In the genomic region with DNA sequence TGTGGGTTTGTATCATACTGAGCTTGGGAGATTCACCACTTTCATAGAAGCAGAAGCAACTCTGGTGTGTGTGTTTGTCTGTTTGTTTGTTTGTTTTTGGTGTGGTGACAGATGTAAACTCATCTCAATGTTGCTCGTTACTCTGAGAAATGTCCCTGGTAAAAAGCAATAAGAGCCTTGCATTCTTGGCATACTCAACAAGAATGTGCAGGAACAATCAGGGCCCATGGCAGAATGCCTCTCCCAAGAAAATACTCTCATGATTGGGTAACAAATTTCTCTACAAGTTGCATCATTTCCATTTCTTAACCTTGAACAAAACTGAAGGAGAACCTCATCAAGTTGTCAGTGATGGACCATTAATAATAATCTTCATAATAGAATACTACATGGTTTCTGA, we compare ENCODE assay signal across 26 cellular contexts. TPM values are rescaled to one million over a fixed set of nuclear protein-coding genes. Genes with fewer than 3 reads are reported as not detected.
DNase-seq lines count a peak whose midpoint lies in the region; ATAC-seq, FAIRE-seq and TF ChIP-seq lines count a peak whose summit lies in the region.
"Had no signal": no experiment of that assay in that cellular context is flagged by ENCODE, and none has a peak within 500 bp of the region (broad histone marks: within the 10 kb centered on the region; RNA-seq: fewer than 3 reads in every experiment).

No MANE protein-coding gene starts in this region.

- H4K8ac ChIP-seq in trophoblast cell (ENCODE audit: low read depth, low read length) = no peak overlapping the region

- no peaks in the 10 kb centered on the region for H3K79me2 ChIP-seq in GM23338 (replicated peaks; ENCODE audit: insufficient read depth)
- H3K79me2 ChIP-seq in trophoblast cell (ENCODE audit: control insufficient read depth, insufficient read depth, low read length, poor library complexity) = no peaks in the 10 kb centered on the region

- H2BK120ac ChIP-seq in trophoblast cell (ENCODE audit: insufficient read depth, low read length, poor library complexity) = no peak overlapping the region

- no peaks in the 10 kb centered on the region for H3K9me3 ChIP-seq in trophoblast cell (ENCODE audit: insufficient read depth, low read depth, low read length)

- H3K27ac ChIP-seq in GM23338 (ENCODE audit: low read depth) (no peak overlapping the region), trophoblast cell (ENCODE audit: low read depth, low read length) (no peak overlapping the region)
- H3K27ac ChIP-seq: C4-2B, RWPE1 had no signal

- H3K9me3 Mint-ChIP-seq in GM23338 = peaks cover 4% of the 10 kb centered on the region; the same call in 1 of the 3 replicates
- H3K9me3 Mint-ChIP-seq: CD8-positive, alpha-beta memory T cell had no signal

- H3K9ac ChIP-seq in trophoblast cell (ENCODE audit: low read length) = no peak overlapping the region

- H3K79me1 ChIP-seq in trophoblast cell (ENCODE audit: low read length) = no peaks in the 10 kb centered on the region

- H4K20me1 ChIP-seq in GM23338 (replicated peaks; ENCODE audit: insufficient read depth) = no peaks in the 10 kb centered on the region

- no peak overlapping the region for H3K18ac ChIP-seq in trophoblast cell (ENCODE audit: low read length)

- no peak overlapping the region for H3K4me3 ChIP-seq in GM23338
- H3K4me3 ChIP-seq in bronchial epithelial cell (ENCODE audit: low read depth, low read length) = no peak overlapping the region
- H3K4me3 ChIP-seq in trophoblast cell (ENCODE audit: low read depth, low read length) = no peak overlapping the region

- H3K9me2 ChIP-seq in GM23338 (ENCODE audit: insufficient read depth) = no peaks in the 10 kb centered on the region

- no peaks in the 10 kb centered on the region for H3K36me3 Mint-ChIP-seq in GM23338 (ENCODE audit: low read depth)
- H3K36me3 Mint-ChIP-seq: CD8-positive, alpha-beta memory T cell had no signal

- no peak overlapping the region for H3K27ac Mint-ChIP-seq in GM23338
- H3K27ac Mint-ChIP-seq: CD8-positive, alpha-beta memory T cell had no signal

- H2AK5ac ChIP-seq in trophoblast cell (ENCODE audit: low read length) = no peak overlapping the region

- WGBS in trophoblast cell (ENCODE audit: extremely low coverage, insufficient coverage, insufficient read length) = no CpG with 5 or more reads among the region's 1 CpG

- peaks cover 5% of the 10 kb centered on the region; the same call in 2 of the 3 replicates for H3K4me1 Mint-ChIP-seq in GM23338

- TF ChIP-seq CTCF in GM23338 (conservative IDR thresholded peaks at IDR 0.05; ENCODE audit: low read depth in 2 of 2) = no peak
- TF ChIP-seq CTCF in bronchial epithelial cell (IDR thresholded peaks at IDR 0.05; ENCODE audit: insufficient read depth, low read length, severe bottlenecking) = no peak

- no peak overlapping the region for H3K4me3 Mint-ChIP-seq in GM23338
- H3K4me3 Mint-ChIP-seq: CD8-positive, alpha-beta memory T cell had no signal

- no peak overlapping the region for H3K23ac ChIP-seq in trophoblast cell (ENCODE audit: low read length)

- H4K12ac ChIP-seq in trophoblast cell (ENCODE audit: low read depth, low read length) = no peak overlapping the region

- H3K4me1 ChIP-seq in GM23338 (ENCODE audit: insufficient read depth) (0 out of 2 replicates have a peak, but pooled peaks cover 5% of the 10 kb centered on the region), trophoblast cell (ENCODE audit: control insufficient read depth in 1 of 2, insufficient read depth in 2 of 2, low read length in 2 of 2) (peaks cover 2 to 3% of the 10 kb centered on the region in 2 experiments)

- no peak overlapping the region for H2BK12ac ChIP-seq in trophoblast cell (ENCODE audit: low read length)

- peaks cover 2% of the 10 kb centered on the region for H3K27me3 Mint-ChIP-seq in GM23338 (ENCODE audit: insufficient read depth, low read depth, poor library complexity)

- no peak overlapping the region for H2BK5ac ChIP-seq in trophoblast cell (ENCODE audit: low read depth, low read length, poor library complexity)

- no peak overlapping the region for H2AFZ ChIP-seq in GM23338
- no peak overlapping the region for H2AFZ ChIP-seq in trophoblast cell (ENCODE audit: insufficient read depth, low read length, poor library complexity)

- H3K36me3 ChIP-seq in GM23338 (ENCODE audit: insufficient read depth) = no peaks in the 10 kb centered on the region
- no peaks in the 10 kb centered on the region for H3K36me3 ChIP-seq in bronchial epithelial cell (ENCODE audit: control insufficient read depth, insufficient read depth, low read length)
- no peaks in the 10 kb centered on the region for H3K36me3 ChIP-seq in trophoblast cell (ENCODE audit: control insufficient read depth in 1 of 2, insufficient read depth in 2 of 2, low read length in 2 of 2)

- no peak for FAIRE-seq in bronchial epithelial cell (lab: Jason Lieb, UNC)
- FAIRE-seq: G401.6, GM12892 had no signal

- no peak overlapping the region for H4K91ac ChIP-seq in trophoblast cell (ENCODE audit: low read depth, low read length)

- peak; percentile 19 for DNase-seq in GM23338 (ENCODE audit: low spot score)
- DNase-seq in bronchial epithelial cell (ENCODE audit: low read depth) = peak; percentile 8
- peak; percentile 1 for DNase-seq in fibroblast of peridontal ligament (ENCODE audit: extremely low read depth)
- peak; percentile 42 to 87 for DNase-seq in trophoblast cell
- no peak for DNase-seq in ureter (ENCODE audit: low spot score)
- no peak for DNase-seq in left lobe of liver (ENCODE audit: low spot score)
- DNase-seq: Calu3; CD8-positive, alpha-beta memory T cell; Karpas-422; MM.1S; NCI-H1092; NCI-H1436; NCI-H187 treated with DMSO at 0.1 percent for 48 hours; NCI-H510A; NCI-H748 treated with DMSO at 0.1 percent for 48 hours; SIG-M5 had no signal

- H3K14ac ChIP-seq in trophoblast cell (ENCODE audit: low read length) = no peak overlapping the region

- ATAC-seq in GM23338 (no peak), left lobe of liver (no peak), GM21717 (IDR thresholded peaks at IDR 0.05; ENCODE audit: unreplicated experiment) (no peak)
- ATAC-seq: SK-N-SH treated with all-trans-retinoic acid at 6 μM for 48 hours had no signal

- H3F3A ChIP-seq in GM23338 (replicated peaks; ENCODE audit: low read depth) = no peaks in the 10 kb centered on the region

- no peaks in the 10 kb centered on the region for H3K27me3 ChIP-seq in GM23338 (ENCODE audit: insufficient read depth)
- H3K27me3 ChIP-seq in bronchial epithelial cell (ENCODE audit: control insufficient read depth, insufficient read depth, low read length) = peaks cover 2% of the 10 kb centered on the region
- no peaks in the 10 kb centered on the region for H3K27me3 ChIP-seq in trophoblast cell (ENCODE audit: insufficient read depth, low read length)

- H3K4ac ChIP-seq in trophoblast cell (ENCODE audit: low read depth, low read length) = no peak overlapping the region

- H3K4me2 ChIP-seq in GM23338 (no peak overlapping the region), trophoblast cell (ENCODE audit: low read length) (no peak overlapping the region)

TF ChIP-seq in GM23338, 12 proteins besides CTCF, POLR2A, EP300 and RAD21:
- TF ChIP-seq, protein P1, sequence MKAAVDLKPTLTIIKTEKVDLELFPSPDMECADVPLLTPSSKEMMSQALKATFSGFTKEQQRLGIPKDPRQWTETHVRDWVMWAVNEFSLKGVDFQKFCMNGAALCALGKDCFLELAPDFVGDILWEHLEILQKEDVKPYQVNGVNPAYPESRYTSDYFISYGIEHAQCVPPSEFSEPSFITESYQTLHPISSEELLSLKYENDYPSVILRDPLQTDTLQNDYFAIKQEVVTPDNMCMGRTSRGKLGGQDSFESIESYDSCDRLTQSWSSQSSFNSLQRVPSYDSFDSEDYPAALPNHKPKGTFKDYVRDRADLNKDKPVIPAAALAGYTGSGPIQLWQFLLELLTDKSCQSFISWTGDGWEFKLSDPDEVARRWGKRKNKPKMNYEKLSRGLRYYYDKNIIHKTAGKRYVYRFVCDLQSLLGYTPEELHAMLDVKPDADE (IDR thresholded peaks at IDR 0.05) = no peak
- TF ChIP-seq STAT1 (IDR thresholded peaks at IDR 0.05; ENCODE audit: unreplicated experiment) = no peak
- no peak for TF ChIP-seq POLR2AphosphoS5 (IDR thresholded peaks at IDR 0.05; ENCODE audit: low read depth)
- no peak for TF ChIP-seq EZH2 (IDR thresholded peaks at IDR 0.05; ENCODE audit: low read depth, unreplicated experiment)
- TF ChIP-seq, protein P2, sequence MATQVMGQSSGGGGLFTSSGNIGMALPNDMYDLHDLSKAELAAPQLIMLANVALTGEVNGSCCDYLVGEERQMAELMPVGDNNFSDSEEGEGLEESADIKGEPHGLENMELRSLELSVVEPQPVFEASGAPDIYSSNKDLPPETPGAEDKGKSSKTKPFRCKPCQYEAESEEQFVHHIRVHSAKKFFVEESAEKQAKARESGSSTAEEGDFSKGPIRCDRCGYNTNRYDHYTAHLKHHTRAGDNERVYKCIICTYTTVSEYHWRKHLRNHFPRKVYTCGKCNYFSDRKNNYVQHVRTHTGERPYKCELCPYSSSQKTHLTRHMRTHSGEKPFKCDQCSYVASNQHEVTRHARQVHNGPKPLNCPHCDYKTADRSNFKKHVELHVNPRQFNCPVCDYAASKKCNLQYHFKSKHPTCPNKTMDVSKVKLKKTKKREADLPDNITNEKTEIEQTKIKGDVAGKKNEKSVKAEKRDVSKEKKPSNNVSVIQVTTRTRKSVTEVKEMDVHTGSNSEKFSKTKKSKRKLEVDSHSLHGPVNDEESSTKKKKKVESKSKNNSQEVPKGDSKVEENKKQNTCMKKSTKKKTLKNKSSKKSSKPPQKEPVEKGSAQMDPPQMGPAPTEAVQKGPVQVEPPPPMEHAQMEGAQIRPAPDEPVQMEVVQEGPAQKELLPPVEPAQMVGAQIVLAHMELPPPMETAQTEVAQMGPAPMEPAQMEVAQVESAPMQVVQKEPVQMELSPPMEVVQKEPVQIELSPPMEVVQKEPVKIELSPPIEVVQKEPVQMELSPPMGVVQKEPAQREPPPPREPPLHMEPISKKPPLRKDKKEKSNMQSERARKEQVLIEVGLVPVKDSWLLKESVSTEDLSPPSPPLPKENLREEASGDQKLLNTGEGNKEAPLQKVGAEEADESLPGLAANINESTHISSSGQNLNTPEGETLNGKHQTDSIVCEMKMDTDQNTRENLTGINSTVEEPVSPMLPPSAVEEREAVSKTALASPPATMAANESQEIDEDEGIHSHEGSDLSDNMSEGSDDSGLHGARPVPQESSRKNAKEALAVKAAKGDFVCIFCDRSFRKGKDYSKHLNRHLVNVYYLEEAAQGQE (IDR thresholded peaks at IDR 0.05; ENCODE audit: unreplicated experiment) = no peak
- TF ChIP-seq NANOG (IDR thresholded peaks at IDR 0.05; ENCODE audit: borderline replicate concordance) = no peak
- TF ChIP-seq CREB1 (CRISPR knock-in tag; IDR thresholded peaks at IDR 0.05; ENCODE audit: low read depth) = no peak
TF ChIP-seq in GM23338: peak in this region for 0.

RNA-seq across cellular contexts. Expression of a gene that starts 43.0 kb away (rescaled TPM):
- 0.04 and 0.07 TPM in 2 replicates for total RNA-seq in GM23338 (2014; rRNA removed; shearing (Covaris generic))
- 0.02 and 0.03 TPM in 2 replicates for polyA plus RNA-seq in GM23338 (2016; fragmentation: Nextera tagmentation; extraction: Ambion mirVana)
- not detected in 2 replicates for total RNA-seq in bronchial epithelial cell
- 0.01 TPM in 2 replicates for polyA plus RNA-seq in trophoblast cell (2013)
- total RNA-seq in ureter = 13.3 TPM
- 3.0 TPM for total RNA-seq in left lobe of liver
- total RNA-seq: A172; CD8-positive, alpha-beta memory T cell; H4 had no signal
- polyA plus RNA-seq: AG04450; CD8-positive, alpha-beta memory T cell had no signal

RNA-seq across cellular contexts. Expression of a gene that starts 55.7 kb away (rescaled TPM):
- total RNA-seq in GM23338 (2014; rRNA removed; shearing (Covaris generic)) = not detected in 2 replicates
- polyA plus RNA-seq in GM23338 (2016; fragmentation: Nextera tagmentation; extraction: Ambion mirVana) = not detected in 2 replicates
- total RNA-seq in bronchial epithelial cell (not detected in 2 replicates), ureter (not detected), left lobe of liver (not detected)
- not detected in 2 replicates for polyA plus RNA-seq in trophoblast cell (2013)
- total RNA-seq: A172, Calu3, Daoy, H4 had no signal
- polyA plus RNA-seq: AG04450; CD8-positive, alpha-beta memory T cell had no signal

Comparison
In these comparisons a context has a peak if more than half of its experiments do, and no peak if none do; other contexts are left out.
1. DNase-seq: peak in GM23338 (single experiment), bronchial epithelial cell (single experiment), fibroblast of peridontal ligament (single experiment) and trophoblast cell (2 of 2); none in ureter (single experiment) and left lobe of liver (single experiment).